Comparison of ENCODE assay signal across 13 cellular contexts in the genomic region with DNA sequence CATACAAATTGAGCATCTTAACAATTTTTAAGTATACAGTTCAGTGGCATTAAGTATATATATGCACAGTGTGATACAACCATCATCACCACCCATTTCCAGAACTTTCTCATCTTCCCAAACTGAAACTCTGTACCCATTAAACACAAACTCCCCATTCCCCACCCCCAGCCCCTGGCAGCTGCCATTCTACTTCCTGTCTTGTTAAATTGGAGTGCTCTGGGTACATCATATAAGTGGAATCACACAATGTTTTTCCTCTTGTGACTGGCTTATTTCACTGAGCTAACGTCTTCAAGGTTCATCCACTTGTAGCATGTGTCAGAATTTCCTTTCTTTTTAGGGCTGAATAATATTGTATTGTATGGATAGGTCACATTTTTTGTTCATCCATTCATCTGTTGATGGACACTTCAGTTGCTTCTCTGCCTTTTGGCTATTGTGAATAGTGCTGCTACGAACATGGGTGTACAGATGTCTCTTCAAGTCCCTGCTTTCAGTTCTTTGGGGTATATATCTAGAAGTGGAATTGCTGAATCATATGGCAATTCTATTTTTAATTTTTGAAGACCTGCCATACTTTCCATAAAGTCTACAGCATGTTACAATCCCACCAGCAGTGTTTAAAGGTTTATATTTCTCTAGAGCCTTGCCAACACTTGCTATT. TPM values are rescaled to one million over a fixed set of nuclear protein-coding genes. Genes with fewer than 3 reads are reported as not detected.
DNase-seq lines count a peak whose midpoint lies in the region; ATAC-seq and TF ChIP-seq lines count a peak whose summit lies in the region.
"Had no signal": no experiment of that assay in that cellular context is flagged by ENCODE, and none has a peak within 500 bp of the region (broad histone marks: within the 10 kb centered on the region; RNA-seq: fewer than 3 reads in every experiment).

No MANE protein-coding gene starts in this region.

- POLR2A ChIA-PET in activated CD4-positive, alpha-beta T cell treated with anti-CD3 and anti-CD28 coated beads for 36 hours (lab: Charles Lee): interaction anchor here (0.6 to 2.3 kb wide), 4 partner anchors 15 to 54 kb away, joined by 3 to 14 read pairs (median 6); no protein-coding TSS in a partner anchor
- POLR2A ChIA-PET in activated CD4-positive, alpha-beta T cell treated with anti-CD3 and anti-CD28 coated beads, Interleukin-2, amount 10 ng/mL, durations not matched to agents 7 days and 5 days (lab: Charles Lee): interaction anchor here (0.6 kb wide), 1 partner anchor 72 kb away, joined by 10 read pairs; no protein-coding TSS in a partner anchor

- intact Hi-C loops in activated CD4-positive, alpha-beta T cell treated with anti-CD3 and anti-CD28 coated beads for 36 hours (cut with DNase I, micrococcal nuclease): loop anchor here (5.0 kb wide), 2 partner anchors 154 to 301 kb away; no protein-coding TSS in a partner anchor
- intact Hi-C loops in psoas muscle (cut with DNase I): no loop called here
- intact Hi-C loops in cardiac septum (cut with DNase I): no loop called here

- H3K4me1 Mint-ChIP-seq in activated CD4-positive, alpha-beta T cell treated with anti-CD3 and anti-CD28 coated beads for 36 hours: peaks cover 30% of the 10 kb centered on the region
- peaks cover 32% of the 10 kb centered on the region for H3K4me1 Mint-ChIP-seq in activated CD4-positive, alpha-beta T cell treated with anti-CD3 and anti-CD28 coated beads, Interleukin-2, amount 10 ng/mL, durations not matched to agents 7 days and 5 days
- peaks cover 43% of the 10 kb centered on the region for H3K4me1 Mint-ChIP-seq in activated naive CD8-positive, alpha-beta T cell (ENCODE audit: low read depth)

- no peak overlapping the region for H3K27ac Mint-ChIP-seq in activated CD4-positive, alpha-beta T cell treated with anti-CD3 and anti-CD28 coated beads for 36 hours
- H3K27ac Mint-ChIP-seq in activated CD4-positive, alpha-beta T cell treated with anti-CD3 and anti-CD28 coated beads, Interleukin-2, amount 10 ng/mL, durations not matched to agents 7 days and 5 days: no peak overlapping the region
- peak overlapping the region; percentile 96 for H3K27ac Mint-ChIP-seq in activated naive CD8-positive, alpha-beta T cell
- H3K27ac Mint-ChIP-seq: type B pancreatic cell had no signal

- no peaks in the 10 kb centered on the region for H3K27me3 ChIP-seq in psoas muscle (ENCODE audit: insufficient read depth in 3 of 3, low read length in 2 of 3)
- H3K27me3 ChIP-seq: gastroesophageal sphincter had no signal

- WGBS in psoas muscle, 3 donors: 47 to 65% (median 49%) methylated on average over 2 of the region's 2 CpGs

- no peak for TF ChIP-seq CTCF in psoas muscle (IDR thresholded peaks at IDR 0.05)

- CTCF ChIA-PET in activated CD4-positive, alpha-beta T cell treated with anti-CD3 and anti-CD28 coated beads for 36 hours (lab: Charles Lee): interaction anchor here (0.6 to 1.1 kb wide), 5 partner anchors 34 to 291 kb away, joined by 3 read pairs; no protein-coding TSS in a partner anchor
- CTCF ChIA-PET in activated CD4-positive, alpha-beta T cell treated with anti-CD3 and anti-CD28 coated beads, Interleukin-2, amount 10 ng/mL, durations not matched to agents 7 days and 5 days (lab: Charles Lee): interaction anchor here (0.8 to 1.0 kb wide), 2 partner anchors 10 to 18 kb away, joined by 3 read pairs; no protein-coding TSS in a partner anchor

- no peaks in the 10 kb centered on the region for H3K9me3 Mint-ChIP-seq in activated CD4-positive, alpha-beta T cell treated with anti-CD3 and anti-CD28 coated beads for 36 hours (ENCODE audit: low read depth)
- H3K9me3 Mint-ChIP-seq in activated CD4-positive, alpha-beta T cell treated with anti-CD3 and anti-CD28 coated beads, Interleukin-2, amount 10 ng/mL, durations not matched to agents 7 days and 5 days: no peaks in the 10 kb centered on the region
- no peaks in the 10 kb centered on the region for H3K9me3 Mint-ChIP-seq in activated naive CD8-positive, alpha-beta T cell (ENCODE audit: low read depth)
- H3K9me3 Mint-ChIP-seq: type B pancreatic cell had no signal

- H3K27me3 Mint-ChIP-seq in activated CD4-positive, alpha-beta T cell treated with anti-CD3 and anti-CD28 coated beads for 36 hours: peaks cover 8% of the 10 kb centered on the region
- H3K27me3 Mint-ChIP-seq in activated CD4-positive, alpha-beta T cell treated with anti-CD3 and anti-CD28 coated beads, Interleukin-2, amount 10 ng/mL, durations not matched to agents 7 days and 5 days: peaks cover 30% of the 10 kb centered on the region
- no peaks in the 10 kb centered on the region for H3K27me3 Mint-ChIP-seq in activated naive CD8-positive, alpha-beta T cell
- H3K27me3 Mint-ChIP-seq: type B pancreatic cell had no signal

- no peaks in the 10 kb centered on the region for H3K36me3 Mint-ChIP-seq in activated CD4-positive, alpha-beta T cell treated with anti-CD3 and anti-CD28 coated beads for 36 hours (ENCODE audit: low read depth)
- no peaks in the 10 kb centered on the region for H3K36me3 Mint-ChIP-seq in activated CD4-positive, alpha-beta T cell treated with anti-CD3 and anti-CD28 coated beads, Interleukin-2, amount 10 ng/mL, durations not matched to agents 7 days and 5 days (ENCODE audit: low read depth)
- H3K36me3 Mint-ChIP-seq in activated naive CD8-positive, alpha-beta T cell: peaks cover 2% of the 10 kb centered on the region
- H3K36me3 Mint-ChIP-seq: type B pancreatic cell had no signal

- peak; percentile 30 for DNase-seq in activated CD4-positive, alpha-beta T cell treated with anti-CD3 and anti-CD28 coated beads for 36 hours
- no peak for DNase-seq in activated CD4-positive, alpha-beta T cell treated with anti-CD3 and anti-CD28 coated beads, Interleukin-2, amount 10 ng/mL, durations not matched to agents 7 days and 5 days
- DNase-seq in psoas muscle (no peak), cardiac septum (ENCODE audit: low spot score) (no peak), hepatic stellate cell (ENCODE audit: low spot score) (no peak)
- DNase-seq: cerebellar nuclear complex, NCI-H1105, NCI-H2227 treated with DMSO at 0.1 percent for 48 hours had no signal

- H3K4me1 ChIP-seq in psoas muscle: peaks cover 18% of the 10 kb centered on the region

- ATAC-seq in activated CD4-positive, alpha-beta T cell treated with anti-CD3 and anti-CD28 coated beads for 36 hours: peak; percentile 36
- no peak for ATAC-seq in psoas muscle
- ATAC-seq in GM18867 (IDR thresholded peaks at IDR 0.05; ENCODE audit: unreplicated experiment): no peak
- ATAC-seq: gastroesophageal sphincter had no signal

- H3K4me3 ChIP-seq in GM08714 (ENCODE audit: low read length): peak overlapping the region; percentile 65; the same call in 1 of the 2 replicates
- H3K4me3 ChIP-seq in psoas muscle: no peak overlapping the region
- H3K4me3 ChIP-seq: gastroesophageal sphincter had no signal

- H3K36me3 ChIP-seq in psoas muscle (ENCODE audit: insufficient read depth in 1 of 2, low read depth in 1 of 2): no peaks in the 10 kb centered on the region
- H3K36me3 ChIP-seq: gastroesophageal sphincter had no signal

- H3K4me3 Mint-ChIP-seq in activated CD4-positive, alpha-beta T cell treated with anti-CD3 and anti-CD28 coated beads for 36 hours: peak overlapping the region; percentile 53
- H3K4me3 Mint-ChIP-seq in activated CD4-positive, alpha-beta T cell treated with anti-CD3 and anti-CD28 coated beads, Interleukin-2, amount 10 ng/mL, durations not matched to agents 7 days and 5 days: no peak overlapping the region
- peak overlapping the region; percentile 70 for H3K4me3 Mint-ChIP-seq in activated naive CD8-positive, alpha-beta T cell
- H3K4me3 Mint-ChIP-seq: type B pancreatic cell had no signal

- no peaks in the 10 kb centered on the region for H3K9me3 ChIP-seq in psoas muscle
- H3K9me3 ChIP-seq: gastroesophageal sphincter had no signal

- H3K27ac ChIP-seq in psoas muscle: peak overlapping the region; percentile 61
- H3K27ac ChIP-seq: gastroesophageal sphincter had no signal

RNA-seq across cellular contexts. Expression of a gene that starts 19.6 kb away (rescaled TPM):
- total RNA-seq in activated CD4-positive, alpha-beta T cell treated with anti-CD3 and anti-CD28 coated beads for 36 hours: 10 to 100 TPM; 14.7 to 18.1 TPM
- 10 to 100 TPM; 27.2 to 30.1 TPM for total RNA-seq in activated CD4-positive, alpha-beta T cell treated with anti-CD3 and anti-CD28 coated beads, Interleukin-2, amount 10 ng/mL, durations not matched to agents 7 days and 5 days
- 10 to 100 TPM; 32.7 to 49.4 (median 39.6) TPM for total RNA-seq in psoas muscle
- polyA plus RNA-seq in psoas muscle: 10 to 100 TPM in 1 of 3 donors, 1 to 10 TPM in 2; 4.6 to 15.1 (median 8.9) TPM
- 27.8 TPM for total RNA-seq in cardiac septum

Comparison
In these comparisons a context has a peak if more than half of its experiments do, and no peak if none do; other contexts are left out.
1. intact Hi-C loops: an anchor here in activated CD4-positive, alpha-beta T cell treated with anti-CD3 and anti-CD28 coated beads for 36 hours (5.0 kb wide); none called in psoas muscle and cardiac septum.